In genomic region chr1:12525311-12526181, GRCh38 we compare ENCODE assay signal across 13 cellular contexts.
DNase-seq lines count a peak whose midpoint lies in the region; ATAC-seq and TF ChIP-seq lines count a peak whose summit lies in the region.
"Had no signal": no experiment of that assay in that cellular context is flagged by ENCODE, and none has a peak within 500 bp of the region (broad histone marks: within the 10 kb centered on the region; RNA-seq: fewer than 3 reads in every experiment).

No MANE protein-coding gene starts in this region.

- no peak overlapping the region for H3K4me3 Mint-ChIP-seq in Caco-2 (ENCODE audit: unreplicated experiment)
- H3K4me3 Mint-ChIP-seq: activated naive CD4-positive, alpha-beta T cell treated with anti-CD3 and anti-CD28 coated beads for 36 hours had no signal

- ATAC-seq in Panc1 (no peak), HG02852 (IDR thresholded peaks at IDR 0.05; ENCODE audit: unreplicated experiment) (no peak)

- TF ChIP-seq CTCF in Caco-2 (IDR thresholded peaks at IDR 0.05; ENCODE audit: insufficient read depth in 1 of 2, low read depth in 1 of 2, low read length in 1 of 2, severe bottlenecking in 1 of 2, unreplicated experiment in 1 of 2) (no peak), Panc1 (IDR thresholded peaks at IDR 0.05) (no peak), left ventricle myocardium inferior (IDR thresholded peaks at IDR 0.05; ENCODE audit: borderline replicate concordance) (no peak)

- no peaks in the 10 kb centered on the region for H3K36me3 Mint-ChIP-seq in Caco-2 (ENCODE audit: insufficient read depth, unreplicated experiment)
- H3K36me3 Mint-ChIP-seq: CD4-positive, CD25-positive, alpha-beta regulatory T cell had no signal

- H3K9me3 ChIP-seq in Caco-2 (no peaks in the 10 kb centered on the region), Panc1 (ENCODE audit: control insufficient read depth, insufficient read depth, low read depth, low read length) (no peaks in the 10 kb centered on the region), left ventricle myocardium inferior (replicated peaks) (no peaks in the 10 kb centered on the region)

- H3K9me3 Mint-ChIP-seq in Caco-2 (ENCODE audit: unreplicated experiment) = no peaks in the 10 kb centered on the region

- BruUV-seq in Caco-2 (replicated peaks; lab: Mats Ljungman, UMichigan) = no TSS peak
- BruUV-seq in Panc1 (replicated peaks; lab: Mats Ljungman, UMichigan) = no TSS peak

- H3K36me3 ChIP-seq in Caco-2 (ENCODE audit: control insufficient read depth, insufficient read depth, low read length) (no peaks in the 10 kb centered on the region), Panc1 (ENCODE audit: control insufficient read depth, insufficient read depth, low read length) (no peaks in the 10 kb centered on the region), left ventricle myocardium inferior (no peaks in the 10 kb centered on the region)

- in situ Hi-C loops in Panc1 (cut with HindIII; ENCODE audit: low pct_unique_long_range_greater_than_20kb, low sequenced_read_pairs) = no loop called here

- peaks cover 27% of the 10 kb centered on the region for H3K4me1 ChIP-seq in Caco-2
- H3K4me1 ChIP-seq in Panc1 (ENCODE audit: control insufficient read depth, insufficient read depth, low read length) = peaks cover 39% of the 10 kb centered on the region
- peaks cover 3% of the 10 kb centered on the region for H3K4me1 ChIP-seq in left ventricle myocardium inferior

- H3K27ac ChIP-seq in Panc1 (ENCODE audit: low read length) (peak overlapping the region; percentile 80), left ventricle myocardium inferior (replicated peaks) (no peak overlapping the region)
- H3K27ac ChIP-seq: epithelial cell of prostate had no signal

- H3K27me3 Mint-ChIP-seq in Caco-2 (ENCODE audit: insufficient read depth, unreplicated experiment) = no peaks in the 10 kb centered on the region
- H3K27me3 Mint-ChIP-seq: CD4-positive, CD25-positive, alpha-beta regulatory T cell had no signal

- CTCF ChIA-PET in Caco-2 (lab: Charles Lee) = no interaction called here
- CTCF ChIA-PET in Panc1 (lab: Charles Lee) = no interaction called here

- H3K27ac Mint-ChIP-seq in Caco-2 (ENCODE audit: unreplicated experiment) = peak overlapping the region; percentile 47
- H3K27ac Mint-ChIP-seq: activated naive CD4-positive, alpha-beta T cell treated with anti-CD3 and anti-CD28 coated beads for 36 hours had no signal

- intact Hi-C loops in Caco-2 (cut with micrococcal nuclease; ENCODE audit: unreplicated experiment) = loop anchor here (5.0 kb wide), 1 partner anchor 92 kb away; the partner anchor contains the start of gene DHRS3
- intact Hi-C loops in Panc1 (cut with micrococcal nuclease; ENCODE audit: unreplicated experiment) = loop anchor here (5.0 kb wide), 1 partner anchor 43 kb away; no protein-coding TSS in a partner anchor
- intact Hi-C loops in left ventricle myocardium inferior (cut with micrococcal nuclease) = no loop called here
- intact Hi-C loops in posterior vena cava (cut with DNase I) = no loop called here

- DNase-seq in Caco-2 (peak in 1 of 2 experiments; percentile 33), Panc1 (ENCODE audit: low read depth, low spot score) (no peak), left ventricle myocardium inferior (peak; percentile 35), posterior vena cava (ENCODE audit: low spot score) (peak; percentile 89), DMS114 treated with DMSO at 0.1 percent for 48 hours (lab: John Stamatoyannopoulos, UW; ENCODE audit: unreplicated experiment) (no peak), DMS53 (lab: John Stamatoyannopoulos, UW) (no peak), NCI-H2081 (lab: John Stamatoyannopoulos, UW) (no peak)
- DNase-seq: activated naive CD4-positive, alpha-beta T cell treated with anti-CD3 and anti-CD28 coated beads for 36 hours; CD4-positive, CD25-positive, alpha-beta regulatory T cell; NCI-H524; T-helper 9 cell had no signal

- H3K27me3 ChIP-seq in Caco-2 (replicated peaks; ENCODE audit: control insufficient read depth, insufficient read depth, low read length) (no peaks in the 10 kb centered on the region), Panc1 (ENCODE audit: control insufficient read depth, insufficient read depth, low read length) (no peaks in the 10 kb centered on the region), left ventricle myocardium inferior (ENCODE audit: low read depth) (no peaks in the 10 kb centered on the region)

- POLR2A ChIA-PET in Caco-2 (lab: Charles Lee) = no interaction called here
- POLR2A ChIA-PET in Panc1 (lab: Charles Lee) = no interaction called here

- H3K4me3 ChIP-seq in Caco-2 (ENCODE audit: low read depth, low read length) (no peak overlapping the region), Panc1 (ENCODE audit: low read depth in 2 of 2, low read length in 2 of 2) (no peak overlapping the region), left ventricle myocardium inferior (no peak overlapping the region)

- H3K4me1 Mint-ChIP-seq in Caco-2 (ENCODE audit: low read depth, unreplicated experiment) = peaks cover 27% of the 10 kb centered on the region

Comparison
In these comparisons a context has a peak if more than half of its experiments do, and no peak if none do; other contexts are left out.
1. DNase-seq: peak in left ventricle myocardium inferior (single experiment) and posterior vena cava (single experiment); none in Panc1 (single experiment), DMS114 treated with DMSO at 0.1 percent for 48 hours (single experiment), DMS53 (single experiment) and NCI-H2081 (0 of 2).
2. intact Hi-C loops: an anchor here in Caco-2 (5.0 kb wide) and Panc1 (5.0 kb wide); none called in left ventricle myocardium inferior and posterior vena cava.